Comparison of ENCODE assay signal across 20 cellular contexts in genomic region chr11:104096900-104097299, GRCh38.
DNase-seq lines count a peak whose midpoint lies in the region; ATAC-seq and TF ChIP-seq lines count a peak whose summit lies in the region.
"Had no signal": no experiment of that assay in that cellular context is flagged by ENCODE, and none has a peak within 500 bp of the region (broad histone marks: within the 10 kb centered on the region; RNA-seq: fewer than 3 reads in every experiment).

No MANE protein-coding gene starts in this region.

- H3K27ac ChIP-seq in right atrium auricular region: no peak overlapping the region
- H3K27ac ChIP-seq in cardiac muscle cell: peak overlapping the region; percentile 71

- TF ChIP-seq CTCF in right atrium auricular region (IDR thresholded peaks at IDR 0.05) (no peak), cardiac muscle cell (IDR thresholded peaks at IDR 0.05; ENCODE audit: low read depth, low read length) (no peak)

- H3K9me3 ChIP-seq in right atrium auricular region (no peaks in the 10 kb centered on the region), cardiac muscle cell (ENCODE audit: low read depth) (no peaks in the 10 kb centered on the region)
- H3K9me3 ChIP-seq: BE2C had no signal

- H3K27me3 ChIP-seq in right atrium auricular region: no peaks in the 10 kb centered on the region
- no peaks in the 10 kb centered on the region for H3K27me3 ChIP-seq in cardiac muscle cell
- H3K27me3 ChIP-seq: BE2C had no signal

- DNase-seq in Right ventricle myocardium superior (no peak), right atrium auricular region (ENCODE audit: low spot score) (no peak), cardiac muscle cell (ENCODE audit: low read depth in 1 of 2, low spot score in 1 of 2) (peak in 1 of 2 donors; percentile 89), left ventricle myocardium superior (no peak), AG20443 (ENCODE audit: low spot score) (no peak), activated gamma-delta T cell treated with Interleukin-2 at 50 U/mL for 16 hours (no peak), NCI-H748 treated with DMSO at 0.1 percent for 48 hours (lab: John Stamatoyannopoulos, UW) (no peak)
- DNase-seq: BE2C; C1 segment of cervical spinal cord; CD4-positive, CD25-positive, alpha-beta regulatory T cell; CD8-positive, alpha-beta memory T cell; COR-L47; DMS 273 treated with DMSO at 0.1 percent for 48 hours; DMS53; DND-41; GOT3; H7; HFFc6 had no signal

- H3K4me3 ChIP-seq in right atrium auricular region: no peak overlapping the region
- no peak overlapping the region for H3K4me3 ChIP-seq in cardiac muscle cell

- intact Hi-C loops in Right ventricle myocardium superior (cut with DNase I) (no loop called here), left ventricle myocardium superior (cut with micrococcal nuclease) (no loop called here)

- ATAC-seq in Right ventricle myocardium superior (ENCODE audit: poor library complexity) (peak; percentile 91), left ventricle myocardium superior (peak; percentile 94)
- ATAC-seq: HCT116, HepG2 had no signal

- no peaks in the 10 kb centered on the region for H3K4me1 ChIP-seq in right atrium auricular region
- peaks cover 60% of the 10 kb centered on the region for H3K4me1 ChIP-seq in cardiac muscle cell (ENCODE audit: low read depth)
- H3K4me1 ChIP-seq: BE2C had no signal

- no peaks in the 10 kb centered on the region for H3K36me3 ChIP-seq in right atrium auricular region
- H3K36me3 ChIP-seq in cardiac muscle cell: no peaks in the 10 kb centered on the region
- H3K36me3 ChIP-seq: BE2C had no signal
